ENCODE assay signal across 12 cellular contexts in the genomic region with DNA sequence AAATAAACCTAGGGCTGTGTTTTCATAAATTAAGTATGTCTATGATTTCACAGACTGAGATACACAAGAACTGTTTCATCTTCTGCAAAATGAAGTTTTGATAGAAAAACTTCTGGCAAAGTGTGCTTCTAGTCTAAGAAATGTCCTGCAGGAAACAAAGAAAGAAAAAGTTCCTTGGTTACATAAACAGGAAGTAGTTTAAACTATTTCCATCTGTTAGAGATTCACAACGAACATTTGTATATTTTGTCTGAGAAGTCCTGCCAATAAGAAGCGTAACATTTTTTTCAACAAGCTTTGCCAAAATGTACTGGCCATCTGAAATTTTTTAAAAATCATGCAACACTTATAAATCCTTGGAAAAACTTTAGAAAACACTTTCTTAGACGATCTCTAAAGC.
DNase-seq lines count a peak whose midpoint lies in the region; ATAC-seq and TF ChIP-seq lines count a peak whose summit lies in the region.
"Had no signal": no experiment of that assay in that cellular context is flagged by ENCODE, and none has a peak within 500 bp of the region (broad histone marks: within the 10 kb centered on the region; RNA-seq: fewer than 3 reads in every experiment).

No MANE protein-coding gene starts in this region.

- H3K36me3 Mint-ChIP-seq in endothelial cell (ENCODE audit: low read depth, unreplicated experiment), result no peaks in the 10 kb centered on the region
- H3K36me3 Mint-ChIP-seq: activated naive CD4-positive, alpha-beta T cell treated with anti-CD3 and anti-CD28 coated beads, Interleukin-2, amount 10 ng/mL, durations not matched to agents 7 days and 5 days; naive B cell had no signal

- H3K9me3 Mint-ChIP-seq in endothelial cell (ENCODE audit: unreplicated experiment), result peaks cover 6% of the 10 kb centered on the region
- H3K9me3 Mint-ChIP-seq: activated naive CD4-positive, alpha-beta T cell treated with anti-CD3 and anti-CD28 coated beads, Interleukin-2, amount 10 ng/mL, durations not matched to agents 7 days and 5 days had no signal

- no peaks in the 10 kb centered on the region for H3K36me3 ChIP-seq in neuron (ENCODE audit: insufficient read depth, low read length)

- H3K4me3 Mint-ChIP-seq in endothelial cell (ENCODE audit: unreplicated experiment), result no peak overlapping the region
- H3K4me3 Mint-ChIP-seq: activated naive CD4-positive, alpha-beta T cell treated with anti-CD3 and anti-CD28 coated beads, Interleukin-2, amount 10 ng/mL, durations not matched to agents 7 days and 5 days; central memory CD8-positive, alpha-beta T cell; naive B cell had no signal

- DNase-seq in EL (peak; percentile 9), MV-4-11 (lab: John Stamatoyannopoulos, UW) (peak; percentile 31), endothelial cell (ENCODE audit: low spot score) (no peak), nucleus accumbens (lab: John Stamatoyannopoulos, UW) (no peak)
- no peak for DNase-seq in activated CD4-positive, alpha-beta T cell treated with anti-CD3 and anti-CD28 coated beads, Interleukin-2, amount 50 U/mL, for 4 hours
- DNase-seq: activated naive CD4-positive, alpha-beta T cell treated with anti-CD3 and anti-CD28 coated beads, Interleukin-2, amount 10 ng/mL, durations not matched to agents 7 days and 5 days; naive B cell; NCI-H510A had no signal

- peaks cover 2% of the 10 kb centered on the region for H3K4me1 Mint-ChIP-seq in endothelial cell (ENCODE audit: unreplicated experiment)
- H3K4me1 Mint-ChIP-seq: activated naive CD4-positive, alpha-beta T cell treated with anti-CD3 and anti-CD28 coated beads, Interleukin-2, amount 10 ng/mL, durations not matched to agents 7 days and 5 days; central memory CD8-positive, alpha-beta T cell; naive B cell had no signal

- peak overlapping the region; percentile 90 for H3K27ac Mint-ChIP-seq in endothelial cell (ENCODE audit: unreplicated experiment)
- H3K27ac Mint-ChIP-seq: activated naive CD4-positive, alpha-beta T cell treated with anti-CD3 and anti-CD28 coated beads, Interleukin-2, amount 10 ng/mL, durations not matched to agents 7 days and 5 days; naive B cell had no signal

- ATAC-seq in HG02610 (IDR thresholded peaks at IDR 0.05; ENCODE audit: unreplicated experiment) (no peak), HG02885 (IDR thresholded peaks at IDR 0.05; ENCODE audit: poor library complexity, unreplicated experiment) (no peak)

- TF ChIP-seq CTCF in endothelial cell (IDR thresholded peaks at IDR 0.05; ENCODE audit: unreplicated experiment), result no peak

- H3K4me1 ChIP-seq in neuron (ENCODE audit: insufficient read depth, low read length), result no peaks in the 10 kb centered on the region

- H3K27me3 Mint-ChIP-seq in endothelial cell (ENCODE audit: unreplicated experiment), result no peaks in the 10 kb centered on the region
- H3K27me3 Mint-ChIP-seq: activated naive CD4-positive, alpha-beta T cell treated with anti-CD3 and anti-CD28 coated beads, Interleukin-2, amount 10 ng/mL, durations not matched to agents 7 days and 5 days; central memory CD8-positive, alpha-beta T cell; naive B cell had no signal

- H3K9me3 ChIP-seq in neuron (ENCODE audit: low read length), result no peaks in the 10 kb centered on the region

- no peaks in the 10 kb centered on the region for H3K27me3 ChIP-seq in neuron (ENCODE audit: insufficient read depth, low read length)

- H2AFZ ChIP-seq in neuron (ENCODE audit: low read depth, low read length), result peak overlapping the region; percentile 17

- H3K4me3 ChIP-seq in neuron (ENCODE audit: low read length), result no peak overlapping the region

Comparison
In these comparisons a context has a peak if more than half of its experiments do, and no peak if none do; other contexts are left out.
1. DNase-seq: peak in EL (single experiment) and MV-4-11 (single experiment); none in endothelial cell (single experiment), nucleus accumbens (0 of 56) and activated CD4-positive, alpha-beta T cell treated with anti-CD3 and anti-CD28 coated beads, Interleukin-2, amount 50 U/mL, for 4 hours (0 of 2).